ENCODE assay signal across 11 cellular contexts in genomic region chr17:14296511-14296910, GRCh38. TPM values are rescaled to one million over a fixed set of nuclear protein-coding genes. Genes with fewer than 3 reads are reported as not detected.
DNase-seq lines count a peak whose midpoint lies in the region; ATAC-seq and TF ChIP-seq lines count a peak whose summit lies in the region.
"Had no signal": no experiment of that assay in that cellular context is flagged by ENCODE, and none has a peak within 500 bp of the region (broad histone marks: within the 10 kb centered on the region; RNA-seq: fewer than 3 reads in every experiment).

No MANE protein-coding gene starts in this region.

- peaks cover 2% of the 10 kb centered on the region for H3K36me3 Mint-ChIP-seq in CD8-positive, alpha-beta T cell
- no peaks in the 10 kb centered on the region for H3K36me3 Mint-ChIP-seq in endodermal cell (ENCODE audit: low read depth)
- no peaks in the 10 kb centered on the region for H3K36me3 Mint-ChIP-seq in nephron progenitor cell (ENCODE audit: low read depth)

- TF ChIP-seq CTCF in CD8-positive, alpha-beta T cell (IDR thresholded peaks at IDR 0.05): no peak
- TF ChIP-seq CTCF in endodermal cell (conservative IDR thresholded peaks at IDR 0.05) (no peak), nephron progenitor cell (IDR thresholded peaks at IDR 0.05) (no peak), upper lobe of left lung (IDR thresholded peaks at IDR 0.05) (no peak), right atrium auricular region (IDR thresholded peaks at IDR 0.05) (no peak)

- H3K4me3 ChIP-seq in CD8-positive, alpha-beta T cell (ENCODE audit: low read depth, low read length): no peak overlapping the region
- H3K4me3 ChIP-seq in HUES48 (ENCODE audit: low read depth, low read length) (peak overlapping the region; percentile 63), endodermal cell (ENCODE audit: low read length) (no peak overlapping the region), upper lobe of left lung (no peak overlapping the region), right atrium auricular region (no peak overlapping the region)

- peak in 1 of 7 experiments; percentile 42 for DNase-seq in CD8-positive, alpha-beta T cell
- no peak for DNase-seq in endodermal cell
- DNase-seq in nephron progenitor cell: no peak
- no peak for DNase-seq in upper lobe of left lung
- no peak for DNase-seq in right atrium auricular region (ENCODE audit: low spot score)
- DNase-seq in Right ventricle myocardium superior: no peak
- DNase-seq: activated CD4-positive, alpha-beta T cell treated with anti-CD3 and anti-CD28 coated beads for 48 hours; substantia nigra had no signal

- H3K27me3 ChIP-seq in CD8-positive, alpha-beta T cell (ENCODE audit: insufficient read depth, low read length): peaks cover 23% of the 10 kb centered on the region
- H3K27me3 ChIP-seq in HUES48 (ENCODE audit: control insufficient read depth, insufficient read depth, low read length): peaks cover 64% of the 10 kb centered on the region
- peaks cover 68% of the 10 kb centered on the region for H3K27me3 ChIP-seq in endodermal cell (ENCODE audit: control insufficient read depth, insufficient read depth, low read length, poor library complexity, severe bottlenecking)
- H3K27me3 ChIP-seq in upper lobe of left lung: peaks cover 0 to 54% (median 26%) of the 10 kb centered on the region in 4 donors
- H3K27me3 ChIP-seq in right atrium auricular region: peaks cover 27 to 46% of the 10 kb centered on the region in 2 donors

- no peaks in the 10 kb centered on the region for H3K9me3 Mint-ChIP-seq in CD8-positive, alpha-beta T cell
- H3K9me3 Mint-ChIP-seq in endodermal cell (no peaks in the 10 kb centered on the region), nephron progenitor cell (peaks cover 6% of the 10 kb centered on the region)

- ATAC-seq in CD8-positive, alpha-beta T cell: no peak
- ATAC-seq in upper lobe of left lung (ENCODE audit: low FRiP score in 2 of 2): no peak
- no peak for ATAC-seq in Right ventricle myocardium superior (ENCODE audit: poor library complexity)

- TF ChIP-seq POLR2A in upper lobe of left lung (IDR thresholded peaks at IDR 0.05): no peak

- CTCF ChIA-PET in CD8-positive, alpha-beta T cell (lab: Charles Lee): interaction anchor here (1.1 to 1.9 kb wide), 6 partner anchors 11 to 701 kb away, joined by 3 to 8 read pairs (median 4); no protein-coding TSS in a partner anchor

- H3K27me3 Mint-ChIP-seq in CD8-positive, alpha-beta T cell (ENCODE audit: low read depth): peaks cover 56% of the 10 kb centered on the region
- H3K27me3 Mint-ChIP-seq in endodermal cell (ENCODE audit: insufficient read depth) (peaks cover 84% of the 10 kb centered on the region), nephron progenitor cell (ENCODE audit: low read depth, poor library complexity) (peaks cover 71% of the 10 kb centered on the region)

- intact Hi-C loops in CD8-positive, alpha-beta T cell (cut with DNase I, micrococcal nuclease): loop anchor here in 1 of 2 experiments (10.0 kb wide), 1 partner anchor 58 kb away; no protein-coding TSS in a partner anchor
- intact Hi-C loops in Right ventricle myocardium superior (cut with DNase I): no loop called here

- peaks cover 40% of the 10 kb centered on the region for H3K4me1 Mint-ChIP-seq in CD8-positive, alpha-beta T cell (ENCODE audit: low read depth)
- H3K4me1 Mint-ChIP-seq in endodermal cell (peaks cover 31% of the 10 kb centered on the region), nephron progenitor cell (peaks cover 46% of the 10 kb centered on the region)

- H3K4me3 Mint-ChIP-seq in CD8-positive, alpha-beta T cell: peak overlapping the region; percentile 53
- H3K4me3 Mint-ChIP-seq in endodermal cell (peak overlapping the region; percentile 65), nephron progenitor cell (peak overlapping the region; percentile 79)

- POLR2A ChIA-PET in CD8-positive, alpha-beta T cell (lab: Charles Lee): interaction anchor here (0.6 kb wide), 1 partner anchor 179 kb away, joined by 5 read pairs; no protein-coding TSS in a partner anchor

- peaks cover 28% of the 10 kb centered on the region for H3K4me1 ChIP-seq in CD8-positive, alpha-beta T cell (ENCODE audit: insufficient read depth, low read length)
- H3K4me1 ChIP-seq in HUES48 (ENCODE audit: control insufficient read depth, insufficient read depth, low read length) (peaks cover 25% of the 10 kb centered on the region), endodermal cell (ENCODE audit: control insufficient read depth, insufficient read depth, low read length) (no peaks in the 10 kb centered on the region), upper lobe of left lung (peaks cover 25 to 44% (median 37%) of the 10 kb centered on the region in 4 donors), right atrium auricular region (peaks cover 0 to 43% of the 10 kb centered on the region in 2 donors)

- H3K9ac ChIP-seq in HUES48 (ENCODE audit: low read depth, low read length) (no peak overlapping the region), endodermal cell (ENCODE audit: extremely low read depth, low read length, poor library complexity, severe bottlenecking) (no peak overlapping the region)

- no peaks in the 10 kb centered on the region for H3K36me3 ChIP-seq in CD8-positive, alpha-beta T cell (ENCODE audit: insufficient read depth, low read length)
- H3K36me3 ChIP-seq in HUES48 (ENCODE audit: control insufficient read depth, insufficient read depth, low read length) (no peaks in the 10 kb centered on the region), endodermal cell (ENCODE audit: control insufficient read depth, insufficient read depth, low read length) (no peaks in the 10 kb centered on the region), upper lobe of left lung (no peaks in the 10 kb centered on the region), right atrium auricular region (no peaks in the 10 kb centered on the region)

- no peak for TF ChIP-seq EP300 in upper lobe of left lung (IDR thresholded peaks at IDR 0.05)

- no peak overlapping the region for H3K27ac Mint-ChIP-seq in CD8-positive, alpha-beta T cell
- H3K27ac Mint-ChIP-seq in endodermal cell: no peak overlapping the region
- no peak overlapping the region for H3K27ac Mint-ChIP-seq in nephron progenitor cell

- 87 to 96% methylated on average over 3 to 9 of the region's 9 CpGs for WGBS in endodermal cell (ENCODE audit: insufficient coverage in 1 of 2, insufficient read length in 1 of 2), 2 experiments
- WGBS in upper lobe of left lung, 2 donors: 64 to 80% methylated on average over 9 of the region's 9 CpGs

- H3K27ac ChIP-seq in CD8-positive, alpha-beta T cell (ENCODE audit: low read depth, low read length): no peak overlapping the region
- H3K27ac ChIP-seq in HUES48 (ENCODE audit: low read depth, low read length) (no peak overlapping the region), endodermal cell (ENCODE audit: low read depth, low read length) (no peak overlapping the region), upper lobe of left lung (no peak overlapping the region), right atrium auricular region (no peak overlapping the region)

- H3K9me3 ChIP-seq in CD8-positive, alpha-beta T cell (ENCODE audit: low read length): no peaks in the 10 kb centered on the region
- H3K9me3 ChIP-seq in HUES48 (ENCODE audit: control insufficient read depth, insufficient read depth, low read length): no peaks in the 10 kb centered on the region
- no peaks in the 10 kb centered on the region for H3K9me3 ChIP-seq in endodermal cell (ENCODE audit: control insufficient read depth, low read length)
- no peaks in the 10 kb centered on the region for H3K9me3 ChIP-seq in upper lobe of left lung
- no peaks in the 10 kb centered on the region for H3K9me3 ChIP-seq in right atrium auricular region

RNA-seq across cellular contexts. Expression of gene HS3ST3B1, which starts 4.4 kb away (rescaled TPM):
- total RNA-seq in CD8-positive, alpha-beta T cell: 1 to 10 TPM; 8.1 to 8.4 TPM
- total RNA-seq in endodermal cell (1 to 10 TPM; 5.6 to 6.9 TPM), upper lobe of left lung (1 to 10 TPM; 2.7 to 7.2 (median 4.3) TPM), right atrium auricular region (1 to 10 TPM in 1 of 2 donors, under 1 TPM in 1; 0.78 to 2.8 TPM), Right ventricle myocardium superior (1.5 TPM)
- polyA plus RNA-seq in endodermal cell (2013, experiment 1 of 2): 8.7 TPM
- 7.3 TPM for polyA plus RNA-seq in endodermal cell (2013, experiment 2 of 2)

RNA-seq across cellular contexts. Expression of gene CDRT15, which starts 59.8 kb away (rescaled TPM):
- not detected for total RNA-seq in CD8-positive, alpha-beta T cell
- not detected for total RNA-seq in endodermal cell
- not detected for polyA plus RNA-seq in endodermal cell (2013, experiment 1 of 2)
- not detected for polyA plus RNA-seq in endodermal cell (2013, experiment 2 of 2)
- total RNA-seq in upper lobe of left lung: not detected
- total RNA-seq in right atrium auricular region: not detected
- total RNA-seq in Right ventricle myocardium superior: not detected
- total RNA-seq: mucosa of gallbladder, OCI-LY7 had no signal
